8 cellular contexts compared by ENCODE assay signal in genomic region chr2:84281510-84281909, GRCh38.
"Had no signal": no experiment of that assay in that cellular context is flagged by ENCODE, and none has a peak within 500 bp of the region (broad histone marks: within the 10 kb centered on the region; RNA-seq: fewer than 3 reads in every experiment).

No MANE protein-coding gene starts in this region.

- H3K27ac Mint-ChIP-seq: GM23338 had no signal

- H3K4me3 ChIP-seq: GM23338, K562 had no signal

- H3K9me3 Mint-ChIP-seq: GM23338, H9 had no signal

- H3K4me1 Mint-ChIP-seq: GM23338 had no signal

- ATAC-seq: GM23338 had no signal

- H3K4me3 Mint-ChIP-seq: GM23338, H9 had no signal

- DNase-seq: H9, HCEC 1CT, IMR-90 had no signal

- H3K27ac ChIP-seq: HL-60 had no signal

- H3K4me2 ChIP-seq: GM23338 had no signal

- FAIRE-seq: H1, H54, K562 had no signal
